Comparison of ENCODE assay signal across 17 cellular contexts in the genomic region with DNA sequence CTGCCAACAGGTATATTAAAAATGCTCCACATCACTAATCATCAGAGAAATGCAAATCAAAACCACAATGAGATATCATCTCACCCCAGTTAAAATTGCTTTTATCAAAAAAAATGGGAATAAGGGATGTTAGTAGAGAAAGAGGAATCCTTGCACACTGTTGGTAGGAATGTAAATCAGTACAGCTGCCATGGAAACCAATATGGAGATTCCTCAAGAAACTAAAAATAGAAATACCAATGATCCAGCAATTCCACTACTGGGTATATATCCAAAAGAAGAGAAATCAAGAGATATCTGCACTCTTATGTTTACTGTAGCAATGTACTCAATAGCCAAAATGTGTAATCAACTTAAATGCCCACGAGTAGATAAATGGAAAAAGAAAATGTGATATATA. TPM values are rescaled to one million over a fixed set of nuclear protein-coding genes. Genes with fewer than 3 reads are reported as not detected.
DNase-seq lines count a peak whose midpoint lies in the region; ATAC-seq and TF ChIP-seq lines count a peak whose summit lies in the region.
"Had no signal": no experiment of that assay in that cellular context is flagged by ENCODE, and none has a peak within 500 bp of the region (broad histone marks: within the 10 kb centered on the region; RNA-seq: fewer than 3 reads in every experiment).

No MANE protein-coding gene starts in this region.

- no peaks in the 10 kb centered on the region for H3K36me3 ChIP-seq in IMR-90 (ENCODE audit: control insufficient read depth, insufficient read depth, low read length)
- peaks cover 0 to 7% of the 10 kb centered on the region in 2 experiments for H3K36me3 ChIP-seq in mesenchymal stem cell (ENCODE audit: control insufficient read depth in 1 of 2, insufficient read depth in 2 of 2, low read depth in 1 of 2, low read length in 2 of 2)

- H3K4me3 ChIP-seq in IMR-90 (ENCODE audit: insufficient read depth, low read depth, low read length) (no peak overlapping the region), choroid plexus epithelial cell (ENCODE audit: low read depth, low read length) (no peak overlapping the region), mesenchymal stem cell (ENCODE audit: insufficient read depth in 1 of 2, low read depth in 1 of 2, low read length in 2 of 2) (no peak overlapping the region)
- H3K4me3 ChIP-seq: PC-9 had no signal

- no peak overlapping the region for H3K9ac ChIP-seq in IMR-90 (ENCODE audit: low read depth, low read length)
- no peak overlapping the region for H3K9ac ChIP-seq in mesenchymal stem cell (ENCODE audit: low read length)

- H3K27me3 Mint-ChIP-seq in activated naive CD4-positive, alpha-beta T cell treated with anti-CD3 and anti-CD28 coated beads, Interleukin-2, amount 10 ng/mL, durations not matched to agents 7 days and 5 days: no peaks in the 10 kb centered on the region
- H3K27me3 Mint-ChIP-seq: CD4-positive, alpha-beta T cell had no signal

- TF ChIP-seq CTCF in IMR-90 (conservative IDR thresholded peaks at IDR 0.05; ENCODE audit: low read depth, low read length) (no peak), choroid plexus epithelial cell (conservative IDR thresholded peaks at IDR 0.05; ENCODE audit: low read depth, low read length) (no peak)

- CTCF ChIA-PET in IMR-90 (lab: Yijun Ruan, JAX): no interaction called here
- CTCF ChIA-PET in activated naive CD4-positive, alpha-beta T cell treated with anti-CD3 and anti-CD28 coated beads, Interleukin-2, amount 10 ng/mL, durations not matched to agents 7 days and 5 days (lab: Charles Lee): no interaction called here

- no peaks in the 10 kb centered on the region for H3K79me1 ChIP-seq in IMR-90 (ENCODE audit: low read depth in 1 of 2, low read length in 2 of 2)
- peaks cover 1% of the 10 kb centered on the region for H3K79me1 ChIP-seq in mesenchymal stem cell (replicated peaks; ENCODE audit: low read length, poor library complexity, severe bottlenecking)

- peak; percentile 81 for ATAC-seq in IMR-90 (ENCODE audit: low read depth)
- ATAC-seq in HG02840 (IDR thresholded peaks at IDR 0.05; ENCODE audit: low FRiP score, unreplicated experiment): no peak

- no peak overlapping the region for H3K4me3 Mint-ChIP-seq in activated naive CD4-positive, alpha-beta T cell treated with anti-CD3 and anti-CD28 coated beads, Interleukin-2, amount 10 ng/mL, durations not matched to agents 7 days and 5 days
- H3K4me3 Mint-ChIP-seq: CD4-positive, alpha-beta T cell had no signal

- H3K14ac ChIP-seq in IMR-90 (replicated peaks; ENCODE audit: low read depth, low read length) (no peak overlapping the region), mesenchymal stem cell (ENCODE audit: low read length in 2 of 2) (no peak overlapping the region)

- H2AFZ ChIP-seq in IMR-90 (replicated peaks; ENCODE audit: low read length, poor library complexity) (no peak overlapping the region), mesenchymal stem cell (ENCODE audit: low read depth, low read length) (no peak overlapping the region)
- H2AFZ ChIP-seq: PC-9 had no signal

- POLR2A ChIA-PET in IMR-90 (lab: Charles Lee; ENCODE audit: unreplicated experiment): no interaction called here

- no peak overlapping the region for H2AK5ac ChIP-seq in IMR-90 (ENCODE audit: low read depth, low read length)
- H2AK5ac ChIP-seq in mesenchymal stem cell (ENCODE audit: low read length, severe bottlenecking): no peak overlapping the region

- no peak overlapping the region for H2BK20ac ChIP-seq in IMR-90 (ENCODE audit: low read depth, low read length)

- no peaks in the 10 kb centered on the region for H4K20me1 ChIP-seq in IMR-90 (ENCODE audit: insufficient read depth, low read length)

- H3K18ac ChIP-seq in IMR-90 (ENCODE audit: low read depth, low read length) (no peak overlapping the region), mesenchymal stem cell (ENCODE audit: low read depth in 1 of 2, low read length in 2 of 2) (no peak overlapping the region)

- H3K27ac Mint-ChIP-seq in activated naive CD4-positive, alpha-beta T cell treated with anti-CD3 and anti-CD28 coated beads, Interleukin-2, amount 10 ng/mL, durations not matched to agents 7 days and 5 days: no peak overlapping the region
- H3K27ac Mint-ChIP-seq: CD4-positive, alpha-beta T cell had no signal

- H3K27ac ChIP-seq in IMR-90 (ENCODE audit: insufficient read depth, low read length) (no peak overlapping the region), mesenchymal stem cell (ENCODE audit: low read length, poor library complexity, severe bottlenecking) (no peak overlapping the region)
- H3K27ac ChIP-seq: PC-9 had no signal

- H2BK120ac ChIP-seq in IMR-90 (ENCODE audit: low read depth, low read length) (no peak overlapping the region), mesenchymal stem cell (ENCODE audit: low read depth, low read length) (no peak overlapping the region)

- DNase-seq in AG08396 (ENCODE audit: low spot score) (peak; percentile 12), IMR-90 (peak; percentile 66), choroid plexus epithelial cell (ENCODE audit: low read depth) (peak; percentile 41), mesenchymal stem cell (peak; percentile 62), NCI-H2227 treated with DMSO at 0.1 percent for 48 hours (lab: John Stamatoyannopoulos, UW) (no peak), NK-92 (lab: John Stamatoyannopoulos, UW; ENCODE audit: unreplicated experiment) (no peak)
- no peak for DNase-seq in activated naive CD4-positive, alpha-beta T cell treated with anti-CD3 and anti-CD28 coated beads, Interleukin-2, amount 10 ng/mL, durations not matched to agents 7 days and 5 days
- DNase-seq: CD4-positive, alpha-beta T cell; DMS79 treated with DMSO at 0.1 percent for 48 hours; H7; Karpas-422; NCI-H1417 treated with DMSO at 0.1 percent for 48 hours; NCI-H2081; NCI-H226; NCI-H526; PC-9 had no signal

- no peak overlapping the region for H4K5ac ChIP-seq in IMR-90 (ENCODE audit: low read depth, low read length)

- no peak for TF ChIP-seq RAD21 in IMR-90 (IDR thresholded peaks at IDR 0.05; ENCODE audit: low read length)

- dilution Hi-C loops in IMR-90 (cut with HindIII; ENCODE audit: low sequenced_read_pairs, unreplicated experiment): no loop called here

- no peak overlapping the region for H2AK9ac ChIP-seq in IMR-90 (replicated peaks; ENCODE audit: low read depth, low read length, poor library complexity)

- H2BK15ac ChIP-seq in IMR-90 (ENCODE audit: low read depth, low read length) (no peak overlapping the region), mesenchymal stem cell (ENCODE audit: low read depth, poor library complexity, severe bottlenecking) (no peak overlapping the region)

- no peak overlapping the region for H3K4ac ChIP-seq in IMR-90 (ENCODE audit: low read depth, low read length)
- H3K4ac ChIP-seq in mesenchymal stem cell (ENCODE audit: low read depth in 1 of 2, low read length in 2 of 2): no peak overlapping the region

- no peaks in the 10 kb centered on the region for H3K9me3 Mint-ChIP-seq in activated naive CD4-positive, alpha-beta T cell treated with anti-CD3 and anti-CD28 coated beads, Interleukin-2, amount 10 ng/mL, durations not matched to agents 7 days and 5 days

- in situ Hi-C loops in IMR-90 (cut with MboI; ENCODE audit: low sequenced_read_pairs): no loop called here

- no peak overlapping the region for H3K56ac ChIP-seq in IMR-90 (ENCODE audit: extremely low read depth, insufficient read depth, low read length)

- H3K4me1 ChIP-seq in IMR-90 (ENCODE audit: control insufficient read depth, insufficient read depth, low read length) (peaks cover 2% of the 10 kb centered on the region; the same call in 1 of the 2 replicates), mesenchymal stem cell (ENCODE audit: control insufficient read depth, insufficient read depth, low read depth, low read length) (no peaks in the 10 kb centered on the region)

- H3K4me1 Mint-ChIP-seq in activated naive CD4-positive, alpha-beta T cell treated with anti-CD3 and anti-CD28 coated beads, Interleukin-2, amount 10 ng/mL, durations not matched to agents 7 days and 5 days: no peaks in the 10 kb centered on the region

- intact Hi-C loops in IMR-90 (cut with micrococcal nuclease): no loop called here

- H3K9me3 ChIP-seq in IMR-90 (ENCODE audit: control insufficient read depth, insufficient read depth, low read length) (no peaks in the 10 kb centered on the region), mesenchymal stem cell (ENCODE audit: control insufficient read depth, low read length) (peaks cover 16% of the 10 kb centered on the region)

- H3K23ac ChIP-seq in IMR-90 (ENCODE audit: low read depth, low read length) (no peak overlapping the region), mesenchymal stem cell (ENCODE audit: low read length in 2 of 2) (no peak overlapping the region)

- no peak overlapping the region for H2BK12ac ChIP-seq in mesenchymal stem cell (ENCODE audit: low read length in 2 of 2)

- H3K9me1 ChIP-seq in IMR-90 (ENCODE audit: insufficient read depth, low read length): no peaks in the 10 kb centered on the region

- BruUV-seq in IMR-90 (replicated peaks; lab: Mats Ljungman, UMichigan): no TSS peak

- peak overlapping the region; percentile 8 for H2BK5ac ChIP-seq in IMR-90 (ENCODE audit: low read depth, low read length, poor library complexity, severe bottlenecking)
- no peak overlapping the region for H2BK5ac ChIP-seq in mesenchymal stem cell (ENCODE audit: low read depth, low read length, poor library complexity, severe bottlenecking)

- H3K27me3 ChIP-seq in IMR-90 (ENCODE audit: control insufficient read depth, insufficient read depth, low read length): no peaks in the 10 kb centered on the region
- no peaks in the 10 kb centered on the region for H3K27me3 ChIP-seq in mesenchymal stem cell (ENCODE audit: control insufficient read depth in 1 of 2, insufficient read depth in 1 of 2, low read length in 2 of 2)

- H4K8ac ChIP-seq in IMR-90 (ENCODE audit: low read depth in 2 of 2, low read length in 2 of 2) (no peak overlapping the region), mesenchymal stem cell (ENCODE audit: low read length) (no peak overlapping the region)

- no peaks in the 10 kb centered on the region for H3K36me3 Mint-ChIP-seq in activated naive CD4-positive, alpha-beta T cell treated with anti-CD3 and anti-CD28 coated beads, Interleukin-2, amount 10 ng/mL, durations not matched to agents 7 days and 5 days

- no peak overlapping the region for H4K91ac ChIP-seq in IMR-90 (ENCODE audit: insufficient read depth, low read depth, low read length)
- no peak overlapping the region for H4K91ac ChIP-seq in mesenchymal stem cell (ENCODE audit: low read length)

- WGBS in IMR-90 (ENCODE audit: extremely low coverage in 2 of 2, insufficient read length in 1 of 2), 2 experiments: no CpG with 5 or more reads among the region's 1 CpG
- no CpG with 5 or more reads among the region's 1 CpG for WGBS in mesenchymal stem cell

- no peak for TF ChIP-seq POLR2A in IMR-90 (IDR thresholded peaks at IDR 0.05; ENCODE audit: low read depth, low read length)

- H3K4me2 ChIP-seq in IMR-90 (ENCODE audit: low read depth, low read length) (no peak overlapping the region), mesenchymal stem cell (ENCODE audit: low read length, poor library complexity, severe bottlenecking) (no peak overlapping the region)
- H3K4me2 ChIP-seq: PC-9 had no signal

RNA-seq across cellular contexts. Expression of a gene that starts 40.6 kb away (rescaled TPM):
- total RNA-seq in IMR-90 (2012; rRNA removed): 8.1 and 9.3 TPM in 2 replicates
- polyA plus RNA-seq in IMR-90 (2012; rRNA removed): 2.5 and 3.4 TPM in 2 replicates
- polyA plus RNA-seq in IMR-90 (2012; cell fraction: cytosol; rRNA removed): 0.70 and 0.93 TPM in 2 replicates
- polyA plus RNA-seq in IMR-90 (2012; cell fraction: nucleus; rRNA removed; ENCODE audit: low replicate concordance): 0.28 and 1.8 TPM in 2 replicates
- polyA plus RNA-seq in mesenchymal stem cell (2013, experiment 1 of 2): 2.6 TPM
- polyA plus RNA-seq in mesenchymal stem cell (2013, experiment 2 of 2): 3.0 TPM

RNA-seq across cellular contexts. Expression of a gene that starts 40.9 kb away (rescaled TPM):
- 5.9 and 7.8 TPM in 2 replicates for total RNA-seq in IMR-90 (2012; rRNA removed)
- polyA plus RNA-seq in IMR-90 (2012; rRNA removed): 38.0 and 38.1 TPM in 2 replicates
- polyA plus RNA-seq in IMR-90 (2012; cell fraction: cytosol; rRNA removed): 14.4 and 19.0 TPM in 2 replicates
- 23.3 and 48.3 TPM in 2 replicates for polyA plus RNA-seq in IMR-90 (2012; cell fraction: nucleus; rRNA removed; ENCODE audit: low replicate concordance)
- polyA plus RNA-seq in mesenchymal stem cell (2013, experiment 1 of 2): 46.4 TPM
- polyA plus RNA-seq in mesenchymal stem cell (2013, experiment 2 of 2): 43.4 TPM

Comparison
In these comparisons a context has a peak if more than half of its experiments do, and no peak if none do; other contexts are left out.
1. DNase-seq: peak in AG08396 (single experiment), IMR-90 (single experiment), choroid plexus epithelial cell (single experiment) and mesenchymal stem cell (single experiment); none in NCI-H2227 treated with DMSO at 0.1 percent for 48 hours (single experiment), activated naive CD4-positive, alpha-beta T cell treated with anti-CD3 and anti-CD28 coated beads, Interleukin-2, amount 10 ng/mL, durations not matched to agents 7 days and 5 days (single experiment) and NK-92 (single experiment).